In genomic region chr14:93978735-93979134, GRCh38 we compare ENCODE assay signal across 12 cellular contexts. TPM values are rescaled to one million over a fixed set of nuclear protein-coding genes. Genes with fewer than 3 reads are reported as not detected.
DNase-seq lines count a peak whose midpoint lies in the region; ATAC-seq and TF ChIP-seq lines count a peak whose summit lies in the region.
"Had no signal": no experiment of that assay in that cellular context is flagged by ENCODE, and none has a peak within 500 bp of the region (broad histone marks: within the 10 kb centered on the region; RNA-seq: fewer than 3 reads in every experiment).

No MANE protein-coding gene starts in this region.

- TF ChIP-seq CTCF in heart right ventricle (IDR thresholded peaks at IDR 0.05) (no peak), SU-DHL-6 (IDR thresholded peaks at IDR 0.05; ENCODE audit: insufficient read depth, low read length, poor library complexity, severe bottlenecking) (no peak), gastroesophageal sphincter (IDR thresholded peaks at IDR 0.05) (no peak)

- intact Hi-C loops in heart right ventricle (cut with DNase I): no loop called here
- intact Hi-C loops in cardiac septum (cut with DNase I): no loop called here
- intact Hi-C loops in aorta (cut with DNase I): loop anchor here in 1 of 2 donors (5.0 kb wide), 1 partner anchor 1331 kb away; no protein-coding TSS in a partner anchor

- H3F3A ChIP-seq in SU-DHL-6 (ENCODE audit: insufficient read depth): peaks cover 43% of the 10 kb centered on the region

- H3K36me3 ChIP-seq in heart right ventricle: no peaks in the 10 kb centered on the region
- peaks cover 2% of the 10 kb centered on the region; the same call in 1 of the 2 replicates for H3K36me3 ChIP-seq in SU-DHL-6 (ENCODE audit: low read length)
- H3K36me3 ChIP-seq in gastroesophageal sphincter: no peaks in the 10 kb centered on the region
- no peaks in the 10 kb centered on the region for H3K36me3 ChIP-seq in aorta (ENCODE audit: control insufficient read depth in 1 of 2, insufficient read depth in 2 of 2, low read length in 1 of 2)

- H3K4me1 ChIP-seq in heart right ventricle (peaks cover 7 to 87% (median 39%) of the 10 kb centered on the region in 9 donors), gastroesophageal sphincter (peaks cover 9 to 79% (median 9%) of the 10 kb centered on the region in 3 donors), aorta (ENCODE audit: control insufficient read depth in 1 of 2, insufficient read depth in 2 of 2, low read length in 2 of 2) (peaks cover 0 to 7% of the 10 kb centered on the region in 2 donors)
- H3K4me1 ChIP-seq: body of pancreas had no signal

- no peak for TF ChIP-seq EP300 in gastroesophageal sphincter (IDR thresholded peaks at IDR 0.05)

- H3K9ac ChIP-seq in SU-DHL-6 (ENCODE audit: low read length): peak overlapping the region; percentile 66

- H3K4me3 ChIP-seq in heart right ventricle (no peak overlapping the region), SU-DHL-6 (ENCODE audit: insufficient read depth, low read length, poor library complexity, severe bottlenecking) (peak overlapping the region; percentile 13), gastroesophageal sphincter (no peak overlapping the region), aorta (ENCODE audit: low read length in 2 of 2) (no peak overlapping the region)
- H3K4me3 ChIP-seq: body of pancreas had no signal

- H3K9me3 ChIP-seq in heart right ventricle: no peaks in the 10 kb centered on the region
- H3K9me3 ChIP-seq in SU-DHL-6 (ENCODE audit: insufficient read depth, low read length): peaks cover 8% of the 10 kb centered on the region; the same call in 1 of the 2 replicates
- H3K9me3 ChIP-seq in gastroesophageal sphincter: no peaks in the 10 kb centered on the region
- H3K9me3 ChIP-seq in aorta (ENCODE audit: control insufficient read depth, low read length): no peaks in the 10 kb centered on the region
- H3K9me3 ChIP-seq: body of pancreas had no signal

- no peak for TF ChIP-seq POLR2A in gastroesophageal sphincter (IDR thresholded peaks at IDR 0.05)

- no peak overlapping the region for H2AFZ ChIP-seq in SU-DHL-6 (ENCODE audit: low read depth, low read length, severe bottlenecking)

- no peaks in the 10 kb centered on the region for H4K20me1 ChIP-seq in SU-DHL-6 (ENCODE audit: low read depth, low read length)

- peak overlapping the region in 8 of 10 donors; percentile 23 to 91 (median 87) for H3K27ac ChIP-seq in heart right ventricle
- H3K27ac ChIP-seq in SU-DHL-6 (ENCODE audit: low read depth, low read length): peak overlapping the region; percentile 99
- peak overlapping the region; percentile 87 to 99 (median 92) for H3K27ac ChIP-seq in gastroesophageal sphincter
- peak overlapping the region; percentile 49 to 86 for H3K27ac ChIP-seq in aorta (ENCODE audit: low read depth in 1 of 2, low read length in 2 of 2)
- H3K27ac ChIP-seq: body of pancreas had no signal

- WGBS in heart right ventricle, 2 donors: 35 to 59% methylated on average over 4 of the region's 4 CpGs
- 65 to 89% methylated on average over 1 to 3 of the region's 4 CpGs for WGBS in gastroesophageal sphincter (ENCODE audit: low coverage in 1 of 2), 2 donors
- WGBS in aorta, 2 donors: 74 to 85% methylated on average over 4 of the region's 4 CpGs

- peak overlapping the region; percentile 73 for H3K4me2 ChIP-seq in SU-DHL-6 (ENCODE audit: low read depth, low read length, poor library complexity, severe bottlenecking)

- H3K27me3 ChIP-seq in heart right ventricle (no peaks in the 10 kb centered on the region), SU-DHL-6 (ENCODE audit: low read length) (no peaks in the 10 kb centered on the region), gastroesophageal sphincter (no peaks in the 10 kb centered on the region), aorta (ENCODE audit: control insufficient read depth in 1 of 2, insufficient read depth in 2 of 2, low read length in 1 of 2) (no peaks in the 10 kb centered on the region)
- H3K27me3 ChIP-seq: body of pancreas had no signal

- peaks cover 8% of the 10 kb centered on the region for H3K79me2 ChIP-seq in SU-DHL-6 (ENCODE audit: insufficient read depth, low read length)

- no peak for DNase-seq in heart right ventricle
- DNase-seq in cardiac septum (ENCODE audit: low spot score): no peak
- no peak for DNase-seq in aorta
- no peak for DNase-seq in COLO668 (lab: John Stamatoyannopoulos, UW; ENCODE audit: unreplicated experiment)
- DNase-seq in dermis blood vessel endothelial cell: no peak
- DNase-seq: AML-193, body of pancreas, NCI-H2081 treated with DMSO at 0.1 percent for 48 hours had no signal

- no peaks in the 10 kb centered on the region for H3K9me2 ChIP-seq in SU-DHL-6 (replicated peaks; ENCODE audit: insufficient read depth, low read length)

- ATAC-seq in heart right ventricle (no peak), gastroesophageal sphincter (no peak), aorta (ENCODE audit: low FRiP score) (no peak), HG03039 (IDR thresholded peaks at IDR 0.05; ENCODE audit: unreplicated experiment) (no peak)
- ATAC-seq: body of pancreas had no signal

RNA-seq across cellular contexts. Expression of gene ASB2, which starts 2.4 kb away (rescaled TPM):
- total RNA-seq in heart right ventricle: 100 to 1,000 TPM in 9 of 10 donors, 10 to 100 TPM in 1; 85.7 to 253 (median 168) TPM
- polyA plus RNA-seq in heart right ventricle: 100 to 1,000 TPM in 1 of 2 donors, 10 to 100 TPM in 1; 19.6 to 374 TPM
- total RNA-seq in cardiac septum: 156 TPM
- total RNA-seq in gastroesophageal sphincter: 100 to 1,000 TPM; 118 to 208 (median 120) TPM
- total RNA-seq in aorta: 10 to 100 TPM; 53.3 to 57.0 TPM
- polyA plus RNA-seq in aorta: 10 to 100 TPM in 1 of 2 donors, 1 to 10 TPM in 1; 9.1 to 24.8 TPM
- total RNA-seq in dermis blood vessel endothelial cell: 0.05 TPM in 1 of 2 replicates, not detected in the other

RNA-seq across cellular contexts. Expression of gene CCDC197, which starts 18.4 kb away (rescaled TPM):
- total RNA-seq in heart right ventricle (1 to 10 TPM in 3 of 10 donors, under 1 TPM in 6, not detected in 1; 0.40 to 1.6 (median 0.75) TPM), cardiac septum (3.4 TPM), gastroesophageal sphincter (not detected), aorta (under 1 TPM in 1 of 2 donors, not detected in 1; 0.60 TPM), dermis blood vessel endothelial cell (not detected in 2 replicates)
- polyA plus RNA-seq in heart right ventricle (1 to 10 TPM in 1 of 2 donors, not detected in 1; 1.3 TPM), aorta (not detected)
- total RNA-seq: body of pancreas, renal cortical epithelial cell had no signal

RNA-seq across cellular contexts. Expression of gene OTUB2, which starts 47.4 kb away (rescaled TPM):
- total RNA-seq in heart right ventricle (under 1 TPM in 9 of 10 donors, not detected in 1; 0.07 to 0.37 (median 0.15) TPM), cardiac septum (0.30 TPM), gastroesophageal sphincter (under 1 TPM; 0.16 to 0.84 (median 0.65) TPM), aorta (under 1 TPM; 0.42 to 0.60 TPM), dermis blood vessel endothelial cell (0.68 and 0.84 TPM in 2 replicates)
- polyA plus RNA-seq in heart right ventricle (under 1 TPM; 0.22 to 0.29 TPM), aorta (not detected)

RNA-seq across cellular contexts. Expression of gene FAM181A, which starts 51.6 kb away (rescaled TPM):
- total RNA-seq in heart right ventricle (not detected), cardiac septum (not detected), gastroesophageal sphincter (not detected), aorta (not detected), dermis blood vessel endothelial cell (not detected in 2 replicates)
- polyA plus RNA-seq in heart right ventricle (not detected), aorta (not detected)
- total RNA-seq: body of pancreas, renal cortical epithelial cell had no signal

Comparison
In these comparisons a context has a peak if more than half of its experiments do, and no peak if none do; other contexts are left out.
1. RNA of gene ASB2, which starts 2.4 kb away (total RNA-seq): 85.7 to 253 TPM in heart right ventricle, 156 TPM in cardiac septum (single experiment), 118 to 208 TPM in gastroesophageal sphincter and 53.3 to 57.0 TPM in aorta; 0.05 TPM in dermis blood vessel endothelial cell; every median in the first group is over 10 times any median in the second.
2. Peak in every context shown above with its lines, with median percentiles within 50 percentile points of each other: H3K27ac ChIP-seq.